In genomic region chr6:26045939-26046368, GRCh38 we compare ENCODE assay signal across 11 cellular contexts. TPM values are rescaled to one million over a fixed set of nuclear protein-coding genes. Genes with fewer than 3 reads are reported as not detected.
DNase-seq lines count a peak whose midpoint lies in the region; ATAC-seq, FAIRE-seq and TF ChIP-seq lines count a peak whose summit lies in the region.
"Had no signal": no experiment of that assay in that cellular context is flagged by ENCODE, and none has a peak within 500 bp of the region (broad histone marks: within the 10 kb centered on the region; RNA-seq: fewer than 3 reads in every experiment).

No MANE protein-coding gene starts in this region.

- H3K9me3 Mint-ChIP-seq in CD14-positive monocyte, result peaks cover 0 to 2% (median 0%) of the 10 kb centered on the region in 7 donors

- peaks cover 20% of the 10 kb centered on the region for H3K4me1 Mint-ChIP-seq in CD14-positive monocyte

- peaks cover 19% of the 10 kb centered on the region for H3K4me1 ChIP-seq in endothelial cell of umbilical vein (ENCODE audit: control insufficient read depth, extremely low read depth, insufficient read depth, low read length)

- no TSS peak for BruUV-seq in endothelial cell of umbilical vein (replicated peaks; lab: Mats Ljungman, UMichigan)

- POLR2A ChIA-PET in endothelial cell of umbilical vein (lab: Charles Lee), result interaction anchor here (0.5 to 2.2 kb wide), 14 partner anchors 9 to 1704 kb away, joined by 3 to 33 read pairs (median 4); a partner anchor contains a TSS

- H3K9me3 ChIP-seq in endothelial cell of umbilical vein (replicated peaks; ENCODE audit: control insufficient read depth, insufficient read depth, low read length), result no peaks in the 10 kb centered on the region

- peak overlapping the region; percentile 74 for H3K4me2 ChIP-seq in endothelial cell of umbilical vein (ENCODE audit: insufficient read depth, low read length)

- H3K9me1 ChIP-seq in endothelial cell of umbilical vein (replicated peaks; ENCODE audit: control insufficient read depth, extremely low read depth, insufficient read depth, low read length), result no peaks in the 10 kb centered on the region

- H3K79me2 ChIP-seq in endothelial cell of umbilical vein (ENCODE audit: control insufficient read depth, insufficient read depth, low read length), result no peaks in the 10 kb centered on the region

- dilution Hi-C loops in endothelial cell of umbilical vein (cut with MboI; ENCODE audit: extremely low pct_ligation_motif_present, low sequenced_read_pairs), result no loop called here

- peak; percentile 25 for DNase-seq in activated CD4-positive, alpha-beta T cell treated with anti-CD3 and anti-CD28 coated beads for 48 hours
- no peak for DNase-seq in activated CD4-positive, alpha-beta T cell treated with anti-CD3 and anti-CD28 coated beads for 4 hours
- DNase-seq in RCC 7860 (ENCODE audit: low spot score) (peak; percentile 28), endothelial cell of umbilical vein (ENCODE audit: low read depth, low spot score) (no peak), skeletal muscle cell (ENCODE audit: low read depth) (no peak), sciatic nerve (ENCODE audit: low spot score) (no peak), 8988T (no peak), CD14-positive monocyte (ENCODE audit: low spot score) (no peak)

- no peaks in the 10 kb centered on the region for H4K20me1 ChIP-seq in endothelial cell of umbilical vein (replicated peaks; ENCODE audit: control insufficient read depth, extremely low read depth, insufficient read depth, low read length)

- TF ChIP-seq POLR2A in endothelial cell of umbilical vein (IDR thresholded peaks at IDR 0.05; ENCODE audit: low read depth, low read length), result no peak

- FAIRE-seq in RCC 7860 (lab: Jason Lieb, UNC) (no peak), endothelial cell of umbilical vein (lab: Jason Lieb, UNC) (no peak)
- FAIRE-seq: D721Med had no signal

- peak overlapping the region in 1 of 7 donors; percentile 96 for H3K27ac Mint-ChIP-seq in CD14-positive monocyte
- H3K27ac Mint-ChIP-seq: progenitor cell of endocrine pancreas had no signal

- H3K9ac ChIP-seq in endothelial cell of umbilical vein (replicated peaks; ENCODE audit: extremely low read depth, insufficient read depth, low read length), result peak overlapping the region; percentile 35

- no peaks in the 10 kb centered on the region for H3K36me3 ChIP-seq in endothelial cell of umbilical vein (ENCODE audit: control insufficient read depth in 2 of 2, extremely low read depth in 1 of 2, insufficient read depth in 2 of 2, low read length in 2 of 2)

- CTCF ChIA-PET in endothelial cell of umbilical vein (lab: Charles Lee), result interaction anchor here (0.9 to 2.7 kb wide), 5 partner anchors 11 to 44 kb away, joined by 3 to 14 read pairs (median 8); a partner anchor contains a TSS

- no peaks in the 10 kb centered on the region for H3K27me3 ChIP-seq in endothelial cell of umbilical vein (ENCODE audit: control insufficient read depth in 2 of 2, insufficient read depth in 2 of 2, low read length in 2 of 2)

- H3K27ac ChIP-seq in endothelial cell of umbilical vein (ENCODE audit: insufficient read depth, low read depth, low read length), result peak overlapping the region; percentile 47

- H3K4me3 Mint-ChIP-seq in CD14-positive monocyte, result peak overlapping the region in 1 of 2 donors; percentile 92

- H3K4me3 ChIP-seq in endothelial cell of umbilical vein (replicated peaks in 1 of 3; ENCODE audit: insufficient read depth in 1 of 3, low read depth in 1 of 3, low read length in 3 of 3) (peak overlapping the region in 2 of 3 experiments; percentile 45 to 62), skeletal muscle cell (ENCODE audit: low read depth, low read length) (peak overlapping the region; percentile 58)

- no peak overlapping the region for H2AFZ ChIP-seq in endothelial cell of umbilical vein (ENCODE audit: low read depth, low read length)

- no peak for ATAC-seq in sciatic nerve
- ATAC-seq: HCT116 had no signal

- TF ChIP-seq CTCF in endothelial cell of umbilical vein (IDR thresholded peaks at IDR 0.05; ENCODE audit: extremely low read depth in 1 of 2, insufficient read depth in 1 of 2, low read depth in 1 of 2, low read length in 2 of 2), result no peak
- no peak for TF ChIP-seq CTCF in CD14-positive monocyte (IDR thresholded peaks at IDR 0.05)

- peaks cover 0 to 3% (median 0%) of the 10 kb centered on the region in 3 donors for H3K27me3 Mint-ChIP-seq in CD14-positive monocyte (ENCODE audit: low read depth in 3 of 3)
- H3K27me3 Mint-ChIP-seq: progenitor cell of endocrine pancreas had no signal

- intact Hi-C loops in endothelial cell of umbilical vein (cut with micrococcal nuclease) (loop anchor here (1.0 kb wide), 2 partner anchors 9 to 20 kb away; no protein-coding TSS in a partner anchor), sciatic nerve (cut with DNase I) (no loop called here), CD14-positive monocyte (cut with micrococcal nuclease) (no loop called here)

- no peaks in the 10 kb centered on the region for H3K36me3 Mint-ChIP-seq in CD14-positive monocyte

TF ChIP-seq in endothelial cell of umbilical vein, 7 proteins besides CTCF, POLR2A, EP300 and RAD21:
- no peak for TF ChIP-seq EZH2 (IDR thresholded peaks at IDR 0.05; ENCODE audit: borderline replicate concordance, low read depth, low read length, severe bottlenecking)
- no peak for TF ChIP-seq MYC (IDR thresholded peaks at IDR 0.05; ENCODE audit: low read depth, low read length)
- TF ChIP-seq FOS (IDR thresholded peaks at IDR 0.05; ENCODE audit: borderline replicate concordance, insufficient read depth, low read length), result no peak
- no peak for TF ChIP-seq POLR2AphosphoS5 (IDR thresholded peaks at IDR 0.05; ENCODE audit: insufficient read depth, low read depth, low read length)
- TF ChIP-seq JUN (IDR thresholded peaks at IDR 0.05; ENCODE audit: borderline replicate concordance, insufficient read depth, insufficient read length, low read depth), result no peak
- no peak for TF ChIP-seq MAX (IDR thresholded peaks at IDR 0.05; ENCODE audit: insufficient read depth, insufficient read length)
- TF ChIP-seq GATA2 (IDR thresholded peaks at IDR 0.05; ENCODE audit: insufficient read depth, insufficient read length, low read depth, low read length), result no peak

RNA-seq across cellular contexts. Expression of gene HFE, which starts 41.3 kb away (rescaled TPM):
- total RNA-seq in endothelial cell of umbilical vein (5.6 and 6.3 TPM in 2 replicates), sciatic nerve (13.9 TPM)
- polyA plus RNA-seq in endothelial cell of umbilical vein (5.4 and 8.1 TPM in 2 replicates), CD14-positive monocyte (10 to 100 TPM; 14.1 to 16.1 TPM)
- polyA plus RNA-seq in endothelial cell of umbilical vein (2011; cell fraction: cytosol; rRNA removed), result 5.6 and 6.1 TPM in 2 replicates
- 8.0 and 9.1 TPM in 2 replicates for polyA plus RNA-seq in endothelial cell of umbilical vein (2011; cell fraction: nucleus; rRNA removed)
- polyA plus RNA-seq in endothelial cell of umbilical vein (2012), result 5.1 and 5.8 TPM in 2 replicates
- 8.0 and 18.5 TPM in 2 replicates for polyA minus RNA-seq in endothelial cell of umbilical vein
- polyA minus RNA-seq in endothelial cell of umbilical vein (2011; cell fraction: cytosol; rRNA and poly(A)+ RNA removed), result 9.4 TPM
- 3.7 and 3.9 TPM in 2 replicates for polyA minus RNA-seq in endothelial cell of umbilical vein (2011; cell fraction: nucleus; rRNA and poly(A)+ RNA removed)

Comparison
In these comparisons a context has a peak if more than half of its experiments do, and no peak if none do; other contexts are left out.
1. DNase-seq: peak in activated CD4-positive, alpha-beta T cell treated with anti-CD3 and anti-CD28 coated beads for 48 hours (single experiment) and RCC 7860 (single experiment); none in activated CD4-positive, alpha-beta T cell treated with anti-CD3 and anti-CD28 coated beads for 4 hours (0 of 2), endothelial cell of umbilical vein (single experiment), skeletal muscle cell (single experiment), sciatic nerve (single experiment), 8988T (single experiment) and CD14-positive monocyte (single experiment).